ENCODE assay signal across 2 cellular contexts in the genomic region with DNA sequence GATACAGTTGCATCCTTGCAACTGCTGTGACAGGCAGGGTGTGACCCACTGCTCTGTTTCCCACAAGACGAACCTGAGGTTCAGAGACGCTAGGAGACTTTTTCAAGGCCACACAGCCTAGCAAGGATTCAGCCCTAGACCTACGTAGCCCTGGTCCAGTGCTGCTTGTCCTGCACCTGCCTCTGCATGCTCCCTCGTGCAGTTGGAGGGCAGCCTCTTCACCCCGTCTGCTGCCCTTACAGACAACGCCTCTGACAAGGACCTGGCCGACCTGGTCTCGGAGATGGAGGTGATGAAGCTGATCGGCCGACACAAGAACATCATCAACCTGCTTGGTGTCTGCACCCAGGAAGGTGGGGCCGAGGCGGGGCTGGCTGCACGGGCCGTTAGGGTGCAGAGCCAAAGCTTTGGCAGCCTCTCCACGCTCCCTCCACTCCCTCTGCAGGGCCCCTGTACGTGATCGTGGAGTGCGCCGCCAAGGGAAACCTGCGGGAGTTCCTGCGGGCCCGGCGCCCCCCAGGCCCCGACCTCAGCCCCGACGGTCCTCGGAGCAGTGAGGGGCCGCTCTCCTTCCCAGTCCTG.
TF ChIP-seq lines count a peak whose summit lies in the region.

No MANE protein-coding gene starts in this region.

TF ChIP-seq in IMR-90, 13 proteins besides CTCF, POLR2A, EP300 and RAD21:
- TF ChIP-seq SMC3 (IDR thresholded peaks at IDR 0.05; ENCODE audit: low read depth, low read length) (no peak), NFE2L2 (IDR thresholded peaks at IDR 0.05; ENCODE audit: low read depth, low read length) (no peak), CHD1 (IDR thresholded peaks at IDR 0.05; ENCODE audit: low read depth, low read length) (no peak), BHLHE40 (IDR thresholded peaks at IDR 0.05; ENCODE audit: low read depth, low read length) (no peak), MAFK (IDR thresholded peaks at IDR 0.05; ENCODE audit: low read depth, low read length) (no peak), MAZ (IDR thresholded peaks at IDR 0.05; ENCODE audit: borderline replicate concordance, low read depth, low read length) (no peak), FOS (IDR thresholded peaks at IDR 0.05; ENCODE audit: low read depth, low read length) (no peak), MXI1 (IDR thresholded peaks at IDR 0.05; ENCODE audit: borderline replicate concordance, low read depth, low read length) (no peak)
- TF ChIP-seq, protein P1, sequence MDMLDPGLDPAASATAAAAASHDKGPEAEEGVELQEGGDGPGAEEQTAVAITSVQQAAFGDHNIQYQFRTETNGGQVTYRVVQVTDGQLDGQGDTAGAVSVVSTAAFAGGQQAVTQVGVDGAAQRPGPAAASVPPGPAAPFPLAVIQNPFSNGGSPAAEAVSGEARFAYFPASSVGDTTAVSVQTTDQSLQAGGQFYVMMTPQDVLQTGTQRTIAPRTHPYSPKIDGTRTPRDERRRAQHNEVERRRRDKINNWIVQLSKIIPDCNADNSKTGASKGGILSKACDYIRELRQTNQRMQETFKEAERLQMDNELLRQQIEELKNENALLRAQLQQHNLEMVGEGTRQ (IDR thresholded peaks at IDR 0.05; ENCODE audit: low read depth, low read length) = no peak
- TF ChIP-seq, protein P2, sequence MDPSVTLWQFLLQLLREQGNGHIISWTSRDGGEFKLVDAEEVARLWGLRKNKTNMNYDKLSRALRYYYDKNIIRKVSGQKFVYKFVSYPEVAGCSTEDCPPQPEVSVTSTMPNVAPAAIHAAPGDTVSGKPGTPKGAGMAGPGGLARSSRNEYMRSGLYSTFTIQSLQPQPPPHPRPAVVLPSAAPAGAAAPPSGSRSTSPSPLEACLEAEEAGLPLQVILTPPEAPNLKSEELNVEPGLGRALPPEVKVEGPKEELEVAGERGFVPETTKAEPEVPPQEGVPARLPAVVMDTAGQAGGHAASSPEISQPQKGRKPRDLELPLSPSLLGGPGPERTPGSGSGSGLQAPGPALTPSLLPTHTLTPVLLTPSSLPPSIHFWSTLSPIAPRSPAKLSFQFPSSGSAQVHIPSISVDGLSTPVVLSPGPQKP (IDR thresholded peaks at IDR 0.05; ENCODE audit: borderline replicate concordance, low read depth, low read length) = no peak

TF ChIP-seq in SK-N-SH treated with all-trans-retinoic acid at 6 μM for 48 hours, 23 proteins besides CTCF, POLR2A, EP300 and RAD21:
- no peak for TF ChIP-seq ISL1 (CRISPR knock-in tag; IDR thresholded peaks at IDR 0.05)
- TF ChIP-seq, protein P3, sequence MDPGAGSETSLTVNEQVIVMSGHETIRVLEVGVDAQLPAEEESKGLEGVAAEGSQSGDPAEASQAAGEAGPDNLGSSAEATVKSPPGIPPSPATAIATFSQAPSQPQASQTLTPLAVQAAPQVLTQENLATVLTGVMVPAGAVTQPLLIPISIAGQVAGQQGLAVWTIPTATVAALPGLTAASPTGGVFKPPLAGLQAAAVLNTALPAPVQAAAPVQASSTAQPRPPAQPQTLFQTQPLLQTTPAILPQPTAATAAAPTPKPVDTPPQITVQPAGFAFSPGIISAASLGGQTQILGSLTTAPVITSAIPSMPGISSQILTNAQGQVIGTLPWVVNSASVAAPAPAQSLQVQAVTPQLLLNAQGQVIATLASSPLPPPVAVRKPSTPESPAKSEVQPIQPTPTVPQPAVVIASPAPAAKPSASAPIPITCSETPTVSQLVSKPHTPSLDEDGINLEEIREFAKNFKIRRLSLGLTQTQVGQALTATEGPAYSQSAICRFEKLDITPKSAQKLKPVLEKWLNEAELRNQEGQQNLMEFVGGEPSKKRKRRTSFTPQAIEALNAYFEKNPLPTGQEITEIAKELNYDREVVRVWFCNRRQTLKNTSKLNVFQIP (CRISPR knock-in tag; IDR thresholded peaks at IDR 0.05; ENCODE audit: borderline replicate concordance, low read depth) = no peak
